1 cellular context compared by ENCODE assay signal in genomic region chr1:2413495-2414296, GRCh38.
TF ChIP-seq lines count a peak whose summit lies in the region.

No MANE protein-coding gene starts in this region.

TF ChIP-seq in HepG2, 621 proteins besides CTCF, POLR2A, EP300 and RAD21 (continued from another document and continues in another):
- peak; percentile 27; the same call in 1 of the 2 replicates for TF ChIP-seq KDM3A (CRISPR knock-in tag; IDR thresholded peaks at IDR 0.05; ENCODE audit: low read depth)
- TF ChIP-seq ELF4 (CRISPR knock-in tag; IDR thresholded peaks at IDR 0.05; ENCODE audit: borderline replicate concordance) = no peak
- TF ChIP-seq CREB1 (IDR thresholded peaks at IDR 0.05) = no peak
- no peak for TF ChIP-seq CREB1 (CRISPR knock-in tag; IDR thresholded peaks at IDR 0.05)
- TF ChIP-seq ZNF800 (CRISPR knock-in tag; IDR thresholded peaks at IDR 0.05) = 0 out of 2 replicates have a peak, but pooled peaks have one; percentile 3
- no peak for TF ChIP-seq BCLAF1 (IDR thresholded peaks at IDR 0.05)
- no peak for TF ChIP-seq GRHL1 (CRISPR knock-in tag; conservative IDR thresholded peaks at IDR 0.05)
- TF ChIP-seq ZNF124 (CRISPR knock-in tag; IDR thresholded peaks at IDR 0.05) = no peak
- TF ChIP-seq FOXC1 (CRISPR knock-in tag; IDR thresholded peaks at IDR 0.05; ENCODE audit: borderline replicate concordance) = no peak
- TF ChIP-seq ZNF3 (CRISPR knock-in tag; IDR thresholded peaks at IDR 0.05) = no peak
- TF ChIP-seq ZNF407 (CRISPR knock-in tag; IDR thresholded peaks at IDR 0.05; ENCODE audit: not compliant biosample characterization) = no peak
- no peak for TF ChIP-seq ZBTB40 (IDR thresholded peaks at IDR 0.05)
- no peak for TF ChIP-seq ZBTB40 (CRISPR knock-in tag; IDR thresholded peaks at IDR 0.05)
- no peak for TF ChIP-seq ZFP62 (CRISPR knock-in tag; IDR thresholded peaks at IDR 0.05)
- 0 out of 2 replicates have a peak, but pooled peaks have one; percentile 18 for TF ChIP-seq ZNF720 (CRISPR knock-in tag; IDR thresholded peaks at IDR 0.05)
- no peak for TF ChIP-seq ZNF121 (CRISPR knock-in tag; IDR thresholded peaks at IDR 0.05)
- TF ChIP-seq ZSCAN31 (CRISPR knock-in tag; IDR thresholded peaks at IDR 0.05; ENCODE audit: low read depth) = no peak
- TF ChIP-seq FUBP1 (CRISPR knock-in tag; IDR thresholded peaks at IDR 0.05; ENCODE audit: borderline replicate concordance) = 0 out of 2 replicates have a peak, but pooled peaks have one; percentile 53
- no peak for TF ChIP-seq ZBTB1 (CRISPR knock-in tag; IDR thresholded peaks at IDR 0.05; ENCODE audit: borderline replicate concordance)
- no peak for TF ChIP-seq MED8 (CRISPR knock-in tag; IDR thresholded peaks at IDR 0.05; ENCODE audit: insufficient replicate concordance)
- TF ChIP-seq TEAD3 (CRISPR knock-in tag; optimal IDR thresholded peaks at IDR 0.05; ENCODE audit: borderline replicate concordance) = no peak
